1 cellular context compared by ENCODE assay signal in the genomic region with DNA sequence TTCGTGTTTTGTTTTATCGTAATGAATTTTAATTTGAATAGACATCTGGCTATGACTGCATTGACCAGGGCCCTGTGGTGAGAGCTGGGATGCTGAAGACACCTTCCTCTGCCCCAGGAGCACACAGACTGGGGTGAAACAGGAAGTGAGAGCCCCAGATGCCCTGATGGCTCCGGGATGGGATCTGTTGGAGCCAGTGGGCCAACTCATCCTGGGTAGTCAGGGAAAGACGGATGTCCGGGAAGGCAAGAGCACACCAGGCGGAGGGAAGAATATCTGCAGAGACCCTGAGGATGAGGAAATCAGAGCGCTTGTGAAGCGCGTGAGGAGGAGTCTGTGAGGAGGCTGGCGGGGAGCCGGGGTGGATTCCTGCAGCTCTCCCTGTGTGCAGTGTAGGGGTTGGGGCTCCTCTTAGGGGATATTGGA.
TF ChIP-seq lines count a peak whose summit lies in the region.

No MANE protein-coding gene starts in this region.

TF ChIP-seq in A549, 52 proteins besides CTCF, POLR2A, EP300 and RAD21 (continued from another document):
- TF ChIP-seq, protein P1, sequence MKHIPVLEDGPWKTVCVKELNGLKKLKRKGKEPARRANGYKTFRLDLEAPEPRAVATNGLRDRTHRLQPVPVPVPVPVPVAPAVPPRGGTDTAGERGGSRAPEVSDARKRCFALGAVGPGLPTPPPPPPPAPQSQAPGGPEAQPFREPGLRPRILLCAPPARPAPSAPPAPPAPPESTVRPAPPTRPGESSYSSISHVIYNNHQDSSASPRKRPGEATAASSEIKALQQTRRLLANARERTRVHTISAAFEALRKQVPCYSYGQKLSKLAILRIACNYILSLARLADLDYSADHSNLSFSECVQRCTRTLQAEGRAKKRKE (CRISPR knock-in tag; IDR thresholded peaks at IDR 0.05; ENCODE audit: low read depth) = no peak
- no peak for TF ChIP-seq KDM1A (IDR thresholded peaks at IDR 0.05; ENCODE audit: low read depth)
- no peak for TF ChIP-seq MAFK (IDR thresholded peaks at IDR 0.05; ENCODE audit: partially characterized antibody)
- no peak for TF ChIP-seq CHD4 (IDR thresholded peaks at IDR 0.05; ENCODE audit: borderline replicate concordance)
- TF ChIP-seq, protein P2, sequence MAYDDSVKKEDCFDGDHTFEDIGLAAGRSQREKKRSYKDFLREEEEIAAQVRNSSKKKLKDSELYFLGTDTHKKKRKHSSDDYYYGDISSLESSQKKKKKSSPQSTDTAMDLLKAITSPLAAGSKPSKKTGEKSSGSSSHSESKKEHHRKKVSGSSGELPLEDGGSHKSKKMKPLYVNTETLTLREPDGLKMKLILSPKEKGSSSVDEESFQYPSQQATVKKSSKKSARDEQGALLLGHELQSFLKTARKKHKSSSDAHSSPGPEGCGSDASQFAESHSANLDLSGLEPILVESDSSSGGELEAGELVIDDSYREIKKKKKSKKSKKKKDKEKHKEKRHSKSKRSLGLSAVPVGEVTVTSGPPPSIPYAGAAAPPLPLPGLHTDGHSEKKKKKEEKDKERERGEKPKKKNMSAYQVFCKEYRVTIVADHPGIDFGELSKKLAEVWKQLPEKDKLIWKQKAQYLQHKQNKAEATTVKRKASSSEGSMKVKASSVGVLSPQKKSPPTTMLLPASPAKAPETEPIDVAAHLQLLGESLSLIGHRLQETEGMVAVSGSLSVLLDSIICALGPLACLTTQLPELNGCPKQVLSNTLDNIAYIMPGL (CRISPR knock-in tag; IDR thresholded peaks at IDR 0.05; ENCODE audit: borderline replicate concordance) = no peak
- no peak for TF ChIP-seq RNF2 (IDR thresholded peaks at IDR 0.05; ENCODE audit: borderline replicate concordance, low read depth)
- TF ChIP-seq NFE2L2 (conservative IDR thresholded peaks at IDR 0.05; ENCODE audit: low read length) = no peak
- TF ChIP-seq, protein P3, sequence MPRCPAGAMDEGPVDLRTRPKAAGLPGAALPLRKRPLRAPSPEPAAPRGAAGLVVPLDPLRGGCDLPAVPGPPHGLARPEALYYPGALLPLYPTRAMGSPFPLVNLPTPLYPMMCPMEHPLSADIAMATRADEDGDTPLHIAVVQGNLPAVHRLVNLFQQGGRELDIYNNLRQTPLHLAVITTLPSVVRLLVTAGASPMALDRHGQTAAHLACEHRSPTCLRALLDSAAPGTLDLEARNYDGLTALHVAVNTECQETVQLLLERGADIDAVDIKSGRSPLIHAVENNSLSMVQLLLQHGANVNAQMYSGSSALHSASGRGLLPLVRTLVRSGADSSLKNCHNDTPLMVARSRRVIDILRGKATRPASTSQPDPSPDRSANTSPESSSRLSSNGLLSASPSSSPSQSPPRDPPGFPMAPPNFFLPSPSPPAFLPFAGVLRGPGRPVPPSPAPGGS (IDR thresholded peaks at IDR 0.05) = no peak
- TF ChIP-seq PHF8 (IDR thresholded peaks at IDR 0.05; ENCODE audit: borderline replicate concordance, low read depth) = no peak
- no peak for TF ChIP-seq TP53 (CRISPR knock-in tag; IDR thresholded peaks at IDR 0.05)
- no peak for TF ChIP-seq TFCP2L1 (CRISPR knock-in tag; IDR thresholded peaks at IDR 0.05)
- no peak for TF ChIP-seq SREBF2 (IDR thresholded peaks at IDR 0.05)
- TF ChIP-seq, protein P4, sequence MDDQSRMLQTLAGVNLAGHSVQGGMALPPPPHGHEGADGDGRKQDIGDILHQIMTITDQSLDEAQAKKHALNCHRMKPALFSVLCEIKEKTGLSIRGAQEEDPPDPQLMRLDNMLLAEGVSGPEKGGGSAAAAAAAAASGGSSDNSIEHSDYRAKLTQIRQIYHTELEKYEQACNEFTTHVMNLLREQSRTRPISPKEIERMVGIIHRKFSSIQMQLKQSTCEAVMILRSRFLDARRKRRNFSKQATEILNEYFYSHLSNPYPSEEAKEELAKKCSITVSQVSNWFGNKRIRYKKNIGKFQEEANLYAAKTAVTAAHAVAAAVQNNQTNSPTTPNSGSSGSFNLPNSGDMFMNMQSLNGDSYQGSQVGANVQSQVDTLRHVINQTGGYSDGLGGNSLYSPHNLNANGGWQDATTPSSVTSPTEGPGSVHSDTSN (IDR thresholded peaks at IDR 0.05) = no peak
- TF ChIP-seq MAZ (IDR thresholded peaks at IDR 0.05; ENCODE audit: borderline replicate concordance, low read depth, low read length) = no peak
- no peak for TF ChIP-seq ZC3H11A (IDR thresholded peaks at IDR 0.05)
